ENCODE assay signal across 1 cellular context in genomic region chr1:243526180-243526579, GRCh38.
TF ChIP-seq lines count a peak whose summit lies in the region.

No MANE protein-coding gene starts in this region.

TF ChIP-seq in SK-N-SH, 30 proteins besides CTCF, POLR2A, EP300 and RAD21 (continued from another document):
- no peak for TF ChIP-seq NRF1 (IDR thresholded peaks at IDR 0.05; ENCODE audit: low read depth, low read length)
- TF ChIP-seq MEF2A (IDR thresholded peaks at IDR 0.05; ENCODE audit: borderline replicate concordance, low read depth) = no peak
